In the genomic region with DNA sequence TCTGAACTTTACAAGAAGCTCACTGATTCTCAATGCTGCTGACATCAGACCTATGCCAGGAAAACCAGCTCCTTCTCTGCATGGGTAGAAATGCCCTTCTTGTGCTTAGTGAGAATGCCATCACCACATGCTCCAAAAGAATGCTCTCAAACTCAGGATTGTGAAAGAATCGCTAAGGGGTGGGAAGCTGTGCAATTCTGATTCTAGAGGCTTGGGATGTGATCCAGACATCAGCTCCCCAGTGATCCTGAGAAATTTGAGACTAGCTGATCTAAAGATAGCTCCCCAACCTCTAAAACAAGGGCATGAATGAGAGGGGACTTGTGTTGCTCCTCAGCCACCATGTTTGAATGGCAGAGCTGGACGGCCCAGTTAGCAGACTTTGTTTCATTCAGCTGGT, we compare ENCODE assay signal across 16 cellular contexts.
DNase-seq lines count a peak whose midpoint lies in the region; ATAC-seq, FAIRE-seq and TF ChIP-seq lines count a peak whose summit lies in the region.
"Had no signal": no experiment of that assay in that cellular context is flagged by ENCODE, and none has a peak within 500 bp of the region (broad histone marks: within the 10 kb centered on the region; RNA-seq: fewer than 3 reads in every experiment).

No MANE protein-coding gene starts in this region.

- no TSS peak for BruUV-seq in HepG2 (replicated peaks; lab: Mats Ljungman, UMichigan)

- TF ChIP-seq CTCF in choroid plexus epithelial cell (conservative IDR thresholded peaks at IDR 0.05; ENCODE audit: low read depth, low read length) (no peak), prostate gland (IDR thresholded peaks at IDR 0.05) (no peak), GM13976 (IDR thresholded peaks at IDR 0.05; ENCODE audit: borderline replicate concordance, control extremely low read depth, extremely low read depth, insufficient read depth, missing control alignments) (no peak), HepG2 (CRISPR knock-in tag; IDR thresholded peaks at IDR 0.05) (no peak)

- H4K20me1 ChIP-seq in HepG2 (ENCODE audit: insufficient read depth, low read length) = no peaks in the 10 kb centered on the region

- 62% methylated on average over 2 of the region's 2 CpGs for WGBS in right cardiac atrium
- WGBS in prostate gland = 55% methylated on average over 2 of the region's 2 CpGs
- WGBS in HepG2 (ENCODE audit: low lambda C conversion rate) = 25% methylated on average over 1 of the region's 2 CpGs

- no peak overlapping the region for H3K4me2 ChIP-seq in HepG2 (ENCODE audit: low read depth, low read length)

- no peaks in the 10 kb centered on the region for H3K79me2 ChIP-seq in HepG2 (ENCODE audit: insufficient read depth, low read length)

- no peak overlapping the region for H3K4me3 ChIP-seq in right cardiac atrium (ENCODE audit: low read length)
- no peak overlapping the region for H3K4me3 ChIP-seq in choroid plexus epithelial cell (ENCODE audit: low read depth, low read length)
- H3K4me3 ChIP-seq in prostate gland = no peak overlapping the region
- H3K4me3 ChIP-seq in HepG2 (replicated peaks in 1 of 3; ENCODE audit: insufficient read depth in 1 of 3, low read depth in 2 of 3, low read length in 3 of 3) = no peak overlapping the region
- H3K4me3 ChIP-seq: K562 had no signal

- TF ChIP-seq EP300 in HepG2 (IDR thresholded peaks at IDR 0.05; ENCODE audit: low read depth in 2 of 2, low read length in 2 of 2) (no peak), HepG2 (CRISPR knock-in tag; IDR thresholded peaks at IDR 0.05; ENCODE audit: borderline replicate concordance) (no peak)

- in situ Hi-C loops in GM13976 (cut with MboI; ENCODE audit: low sequenced_read_pairs, unreplicated experiment) (no loop called here), HepG2 (cut with HindIII; ENCODE audit: extremely low pct_ligation_motif_present, low pct_unique_long_range_greater_than_20kb) (no loop called here)

- ATAC-seq in right cardiac atrium (no peak), GM19452 (IDR thresholded peaks at IDR 0.05; ENCODE audit: unreplicated experiment) (no peak), HepG2 (no peak)
- ATAC-seq: activated T-cell treated with anti-CD3 and anti-CD28 coated beads, Interleukin-2, amount 50 U/mL, for 4 hours; effector memory CD8-positive, alpha-beta T cell; K562 had no signal

- H3K9me3 ChIP-seq in right cardiac atrium (ENCODE audit: control insufficient read depth, low read length) (no peaks in the 10 kb centered on the region), prostate gland (no peaks in the 10 kb centered on the region), HepG2 (ENCODE audit: low read length) (peaks cover 6% of the 10 kb centered on the region; the same call in 1 of the 2 replicates)

- TF ChIP-seq POLR2A in prostate gland (IDR thresholded peaks at IDR 0.05) = no peak
- TF ChIP-seq POLR2A in HepG2 (IDR thresholded peaks at IDR 0.05; ENCODE audit: insufficient read depth in 1 of 2, low read depth in 2 of 2, low read length in 2 of 2) = no peak

- intact Hi-C loops in right cardiac atrium (cut with DNase I) (no loop called here), cardiac septum (cut with DNase I) (no loop called here), prostate gland (cut with DNase I) (no loop called here), HepG2 (cut with micrococcal nuclease; ENCODE audit: unreplicated experiment) (no loop called here)

- peaks cover 18% of the 10 kb centered on the region for H3K4me1 ChIP-seq in right cardiac atrium (ENCODE audit: control insufficient read depth, insufficient read depth, low read length)
- H3K4me1 ChIP-seq in prostate gland (replicated peaks) = no peaks in the 10 kb centered on the region
- peaks cover 80% of the 10 kb centered on the region for H3K4me1 ChIP-seq in HepG2 (ENCODE audit: insufficient read depth, low read length)

- H3K27me3 ChIP-seq in right cardiac atrium (ENCODE audit: control insufficient read depth, insufficient read depth) (no peaks in the 10 kb centered on the region), prostate gland (replicated peaks; ENCODE audit: insufficient read depth) (no peaks in the 10 kb centered on the region), HepG2 (ENCODE audit: control insufficient read depth in 1 of 2, insufficient read depth in 2 of 2, low read length in 2 of 2) (no peaks in the 10 kb centered on the region)

- POLR2A ChIA-PET in HepG2 (lab: Yijun Ruan, JAX) = no interaction called here

- CTCF ChIA-PET in HepG2 (lab: Yijun Ruan, JAX; ENCODE audit: low intra/inter-chr PET ratio, low total read pairs) = no interaction called here

- peak overlapping the region; percentile 37 for H3K27ac ChIP-seq in right cardiac atrium (ENCODE audit: low read length)
- H3K27ac ChIP-seq in prostate gland = no peak overlapping the region
- no peak overlapping the region for H3K27ac ChIP-seq in HepG2 (ENCODE audit: extremely low read length, insufficient read depth, low read length)

- TF ChIP-seq RAD21 in HepG2 (CRISPR knock-in tag; IDR thresholded peaks at IDR 0.05) = no peak

- no peak for DNase-seq in right cardiac atrium
- no peak for DNase-seq in cardiac septum (ENCODE audit: low spot score)
- peak; percentile 80 for DNase-seq in choroid plexus epithelial cell (ENCODE audit: low read depth)
- DNase-seq in midbrain (lab: John Stamatoyannopoulos, UW) = peak; percentile 26
- DNase-seq in prostate gland (ENCODE audit: low spot score) = no peak
- no peak for DNase-seq in GM13976 (ENCODE audit: low spot score)
- DNase-seq in HepG2 (ENCODE audit: low spot score) = no peak
- DNase-seq: ACHN; activated CD4-positive, alpha-beta T cell treated with anti-CD3 and anti-CD28 coated beads for 48 hours; activated T-cell treated with anti-CD3 and anti-CD28 coated beads, Interleukin-2, amount 50 U/mL, for 4 hours; DMS 273 treated with DMSO at 0.1 percent for 48 hours; effector memory CD8-positive, alpha-beta T cell; hippocampal formation; NCI-H526 treated with DMSO at 0.1 percent for 48 hours had no signal

- H3K36me3 ChIP-seq in prostate gland (no peaks in the 10 kb centered on the region), HepG2 (replicated peaks in 1 of 2; ENCODE audit: control insufficient read depth in 1 of 2, insufficient read depth in 2 of 2, low read length in 2 of 2) (no peaks in the 10 kb centered on the region)

- no peak overlapping the region for H3K9ac ChIP-seq in HepG2 (ENCODE audit: insufficient read depth, low read depth, low read length)

- no peak overlapping the region for H2AFZ ChIP-seq in HepG2 (ENCODE audit: low read length)

- no peak for FAIRE-seq in HepG2 (lab: Jason Lieb, UNC)
- FAIRE-seq: K562 had no signal

TF ChIP-seq in HepG2, 621 proteins besides CTCF, POLR2A, EP300 and RAD21:
- TF ChIP-seq REPIN1 (CRISPR knock-in tag; IDR thresholded peaks at IDR 0.05; ENCODE audit: borderline replicate concordance, low read depth) (no peak), SOX6 (IDR thresholded peaks at IDR 0.05) (no peak), SOX6 (CRISPR knock-in tag; IDR thresholded peaks at IDR 0.05) (no peak), HOXA3 (CRISPR knock-in tag; IDR thresholded peaks at IDR 0.05) (no peak), ZNF678 (CRISPR knock-in tag; IDR thresholded peaks at IDR 0.05) (no peak), GABPB1 (CRISPR knock-in tag; IDR thresholded peaks at IDR 0.05) (no peak), GPN1 (CRISPR knock-in tag; IDR thresholded peaks at IDR 0.05; ENCODE audit: borderline replicate concordance) (no peak), ZNF446 (CRISPR knock-in tag; IDR thresholded peaks at IDR 0.05) (no peak), ZSCAN25 (CRISPR knock-in tag; IDR thresholded peaks at IDR 0.05) (no peak)
- TF ChIP-seq, protein P1, sequence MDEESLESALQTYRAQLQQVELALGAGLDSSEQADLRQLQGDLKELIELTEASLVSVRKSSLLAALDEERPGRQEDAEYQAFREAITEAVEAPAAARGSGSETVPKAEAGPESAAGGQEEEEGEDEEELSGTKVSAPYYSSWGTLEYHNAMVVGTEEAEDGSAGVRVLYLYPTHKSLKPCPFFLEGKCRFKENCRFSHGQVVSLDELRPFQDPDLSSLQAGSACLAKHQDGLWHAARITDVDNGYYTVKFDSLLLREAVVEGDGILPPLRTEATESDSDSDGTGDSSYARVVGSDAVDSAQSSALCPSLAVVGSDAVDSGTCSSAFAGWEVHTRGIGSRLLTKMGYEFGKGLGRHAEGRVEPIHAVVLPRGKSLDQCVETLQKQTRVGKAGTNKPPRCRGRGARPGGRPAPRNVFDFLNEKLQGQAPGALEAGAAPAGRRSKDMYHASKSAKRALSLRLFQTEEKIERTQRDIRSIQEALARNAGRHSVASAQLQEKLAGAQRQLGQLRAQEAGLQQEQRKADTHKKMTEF (CRISPR knock-in tag; IDR thresholded peaks at IDR 0.05) = no peak
- TF ChIP-seq, protein P2, sequence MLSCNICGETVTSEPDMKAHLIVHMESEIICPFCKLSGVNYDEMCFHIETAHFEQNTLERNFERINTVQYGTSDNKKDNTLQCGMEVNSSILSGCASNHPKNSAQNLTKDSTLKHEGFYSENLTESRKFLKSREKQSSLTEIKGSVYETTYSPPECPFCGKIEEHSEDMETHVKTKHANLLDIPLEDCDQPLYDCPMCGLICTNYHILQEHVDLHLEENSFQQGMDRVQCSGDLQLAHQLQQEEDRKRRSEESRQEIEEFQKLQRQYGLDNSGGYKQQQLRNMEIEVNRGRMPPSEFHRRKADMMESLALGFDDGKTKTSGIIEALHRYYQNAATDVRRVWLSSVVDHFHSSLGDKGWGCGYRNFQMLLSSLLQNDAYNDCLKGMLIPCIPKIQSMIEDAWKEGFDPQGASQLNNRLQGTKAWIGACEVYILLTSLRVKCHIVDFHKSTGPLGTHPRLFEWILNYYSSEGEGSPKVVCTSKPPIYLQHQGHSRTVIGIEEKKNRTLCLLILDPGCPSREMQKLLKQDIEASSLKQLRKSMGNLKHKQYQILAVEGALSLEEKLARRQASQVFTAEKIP (CRISPR knock-in tag; IDR thresholded peaks at IDR 0.05; ENCODE audit: borderline replicate concordance) = no peak
- TF ChIP-seq, protein P3, sequence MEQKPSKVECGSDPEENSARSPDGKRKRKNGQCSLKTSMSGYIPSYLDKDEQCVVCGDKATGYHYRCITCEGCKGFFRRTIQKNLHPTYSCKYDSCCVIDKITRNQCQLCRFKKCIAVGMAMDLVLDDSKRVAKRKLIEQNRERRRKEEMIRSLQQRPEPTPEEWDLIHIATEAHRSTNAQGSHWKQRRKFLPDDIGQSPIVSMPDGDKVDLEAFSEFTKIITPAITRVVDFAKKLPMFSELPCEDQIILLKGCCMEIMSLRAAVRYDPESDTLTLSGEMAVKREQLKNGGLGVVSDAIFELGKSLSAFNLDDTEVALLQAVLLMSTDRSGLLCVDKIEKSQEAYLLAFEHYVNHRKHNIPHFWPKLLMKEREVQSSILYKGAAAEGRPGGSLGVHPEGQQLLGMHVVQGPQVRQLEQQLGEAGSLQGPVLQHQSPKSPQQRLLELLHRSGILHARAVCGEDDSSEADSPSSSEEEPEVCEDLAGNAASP (CRISPR knock-in tag; IDR thresholded peaks at IDR 0.05; ENCODE audit: borderline replicate concordance) = no peak

Comparison
In these comparisons a context has a peak if more than half of its experiments do, and no peak if none do; other contexts are left out.
1. DNase-seq: peak in choroid plexus epithelial cell (single experiment) and midbrain (single experiment); none in right cardiac atrium (0 of 3), cardiac septum (single experiment), prostate gland (single experiment), GM13976 (single experiment) and HepG2 (single experiment).